Comparison of ENCODE assay signal across 30 cellular contexts in the genomic region with DNA sequence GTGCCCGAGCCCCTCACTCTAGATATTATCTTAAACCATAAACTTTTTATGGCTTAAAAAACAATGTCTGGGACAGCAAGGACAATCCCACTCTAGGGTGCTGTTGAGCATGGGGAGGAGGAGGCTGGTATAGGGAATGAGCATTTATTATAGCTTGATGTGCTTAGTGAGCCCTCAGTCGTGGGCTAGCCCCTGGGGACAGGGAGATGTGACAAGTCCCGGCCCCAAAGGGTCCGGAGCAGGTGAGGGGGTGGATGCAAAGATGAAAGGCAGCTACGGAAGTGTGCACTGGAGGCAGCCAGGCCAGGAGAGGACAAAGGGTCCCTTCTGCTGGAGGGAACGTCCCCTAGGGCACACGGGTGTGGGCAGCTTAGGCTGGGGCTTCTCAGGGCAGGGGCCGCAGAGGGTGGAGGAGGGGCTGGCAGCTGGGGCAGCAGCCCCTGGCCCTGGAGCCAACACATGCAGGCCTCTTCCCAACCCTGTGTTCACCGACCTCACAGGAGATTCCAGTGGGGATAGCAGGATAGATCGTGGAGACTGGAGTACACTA.
"Had no signal": no experiment of that assay in that cellular context is flagged by ENCODE, and none has a peak within 500 bp of the region (broad histone marks: within the 10 kb centered on the region; RNA-seq: fewer than 3 reads in every experiment).

No MANE protein-coding gene starts in this region.

- H3K4me3 Mint-ChIP-seq: naive B cell, nephron progenitor cell had no signal

- H3K27ac ChIP-seq: esophagus muscularis mucosa, foreskin keratinocyte, heart right ventricle, left ventricle myocardium inferior, lower lobe of right lung, neutrophil, parathyroid adenoma, prostate gland, right atrium auricular region, testis, tibial artery, upper lobe of left lung had no signal

- H3K9ac ChIP-seq: parathyroid adenoma had no signal

- H2AFZ ChIP-seq: parathyroid adenoma had no signal

- H3K4me1 Mint-ChIP-seq: naive B cell, nephron progenitor cell had no signal

- H3K36me3 ChIP-seq: esophagus muscularis mucosa, heart right ventricle, left ventricle myocardium inferior, lower lobe of right lung, neutrophil, prostate gland, right atrium auricular region, tibial artery, upper lobe of left lung had no signal

- DNase-seq: caudate nucleus; cerebellar nuclear complex; cortex of kidney; effector CD8-positive, alpha-beta T cell; foreskin keratinocyte; glutamatergic neuron; heart right ventricle; hippocampal formation; kidney glomerular epithelial cell; left colon; left ventricle myocardium inferior; lower lobe of right lung; naive B cell; nephron progenitor cell; stimulated activated CD4-positive, alpha-beta T cell treated with anti-CD3 and anti-CD28 coated beads, Interleukin-12 subunit alpha, Interleukin-12 subunit beta, amount 100 ng/mL, for 4 hours; stimulated activated CD4-positive, alpha-beta T cell treated with anti-CD3 and anti-CD28 coated beads, Interleukin-1b, Interleukin-23, amount 100 ng/mL, for 48 hours; stimulated activated CD4-positive, alpha-beta T cell treated with anti-CD3 and anti-CD28 coated beads, Interleukin-4, amount 100 ng/mL, for 1 hour; stimulated activated CD8-positive, alpha-beta memory T cell treated with anti-CD3 and anti-CD28 coated beads, Interleukin-4, amount 100 ng/mL, for 48 hours; stimulated activated naive CD8-positive, alpha-beta T cell treated with anti-CD3 and anti-CD28 coated beads, Interleukin-15, Interleukin-2, amounts not matched to agents 100 U/mL and 50 U/mL, for 24 hours; substantia nigra; testis; tibial artery; upper lobe of left lung had no signal

- H3K4me2 ChIP-seq: smooth muscle cell had no signal

- H3K79me2 ChIP-seq: parathyroid adenoma had no signal

- H3K9me3 ChIP-seq: lower lobe of right lung, neutrophil, prostate gland, testis had no signal

- H3K27ac Mint-ChIP-seq: nephron progenitor cell had no signal

- H3K4me3 ChIP-seq: esophagus muscularis mucosa, heart right ventricle, left ventricle myocardium inferior, lower lobe of right lung, prostate gland, right atrium auricular region, smooth muscle cell, testis, tibial artery, upper lobe of left lung had no signal

- ATAC-seq: foreskin keratinocyte; heart right ventricle; left colon; sciatic nerve; stimulated activated naive CD8-positive, alpha-beta T cell treated with anti-CD3 and anti-CD28 coated beads, Interleukin-15, Interleukin-2, amounts not matched to agents 100 U/mL and 50 U/mL, for 24 hours had no signal

- H3K4me1 ChIP-seq: foreskin keratinocyte, parathyroid adenoma, prostate gland, tibial artery, upper lobe of left lung had no signal

- H3K27me3 ChIP-seq: neutrophil, right atrium auricular region, testis, upper lobe of left lung had no signal
